1 cellular context compared by ENCODE assay signal in genomic region chr3:50088725-50089602, GRCh38.
TF ChIP-seq lines count a peak whose summit lies in the region.

Gene RBM5, plus strand, starts transcription at chr3:50088919. Its CDS starts 1,516 bp downstream, at chr3:50090435.

TF ChIP-seq in HEK293, 187 proteins besides CTCF, POLR2A, EP300 and RAD21 (continued from another document):
- TF ChIP-seq ZBTB10 (tag by site-specific recombination; IDR thresholded peaks at IDR 0.05), result peak; percentile 13
- TF ChIP-seq ZNF610 (tag by site-specific recombination; IDR thresholded peaks at IDR 0.05; ENCODE audit: borderline replicate concordance), result peak; percentile 33; the same call in 1 of the 2 replicates
- no peak for TF ChIP-seq ZNF2 (tag by site-specific recombination; IDR thresholded peaks at IDR 0.05)
- TF ChIP-seq ZNF777 (tag by site-specific recombination; IDR thresholded peaks at IDR 0.05; ENCODE audit: borderline replicate concordance), result peak; percentile 58; the same call in 1 of the 2 replicates
- TF ChIP-seq, protein P1, sequence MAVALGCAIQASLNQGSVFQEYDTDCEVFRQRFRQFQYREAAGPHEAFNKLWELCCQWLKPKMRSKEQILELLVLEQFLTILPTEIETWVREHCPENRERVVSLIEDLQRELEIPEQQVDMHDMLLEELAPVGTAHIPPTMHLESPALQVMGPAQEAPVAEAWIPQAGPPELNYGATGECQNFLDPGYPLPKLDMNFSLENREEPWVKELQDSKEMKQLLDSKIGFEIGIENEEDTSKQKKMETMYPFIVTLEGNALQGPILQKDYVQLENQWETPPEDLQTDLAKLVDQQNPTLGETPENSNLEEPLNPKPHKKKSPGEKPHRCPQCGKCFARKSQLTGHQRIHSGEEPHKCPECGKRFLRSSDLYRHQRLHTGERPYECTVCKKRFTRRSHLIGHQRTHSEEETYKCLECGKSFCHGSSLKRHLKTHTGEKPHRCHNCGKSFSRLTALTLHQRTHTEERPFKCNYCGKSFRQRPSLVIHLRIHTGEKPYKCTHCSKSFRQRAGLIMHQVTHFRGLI (tag by site-specific recombination; IDR thresholded peaks at IDR 0.05), result no peak
- no peak for TF ChIP-seq ZNF837 (tag by site-specific recombination; IDR thresholded peaks at IDR 0.05)
- peak; percentile 29; the same call in 1 of the 2 replicates for TF ChIP-seq ZBTB48 (tag by site-specific recombination; IDR thresholded peaks at IDR 0.05)
- TF ChIP-seq ZBTB20 (tag by site-specific recombination; IDR thresholded peaks at IDR 0.05), result peak; percentile 15; the same call in 1 of the 2 replicates
- TF ChIP-seq OVOL3 (tag by site-specific recombination; IDR thresholded peaks at IDR 0.05), result no peak
- TF ChIP-seq SP7 (tag by site-specific recombination; IDR thresholded peaks at IDR 0.05), result 0 out of 2 replicates have a peak, but pooled peaks have one; percentile 22
- 0 out of 2 replicates have a peak, but pooled peaks have one; percentile 29 for TF ChIP-seq ZNF501 (tag by site-specific recombination; IDR thresholded peaks at IDR 0.05)
- peak; percentile 91 for TF ChIP-seq ZBTB17 (tag by site-specific recombination; IDR thresholded peaks at IDR 0.05)
- 0 out of 2 replicates have a peak, but pooled peaks have one; percentile 23 for TF ChIP-seq ZFP37 (tag by site-specific recombination; IDR thresholded peaks at IDR 0.05)
- TF ChIP-seq KLF7 (tag by site-specific recombination; IDR thresholded peaks at IDR 0.05; ENCODE audit: borderline replicate concordance), result peak; percentile 36; the same call in 1 of the 2 replicates
- TF ChIP-seq ZNF560 (tag by site-specific recombination; IDR thresholded peaks at IDR 0.05; ENCODE audit: borderline replicate concordance), result no peak
- no peak for TF ChIP-seq ZBTB49 (tag by site-specific recombination; IDR thresholded peaks at IDR 0.05; ENCODE audit: low read depth)
- TF ChIP-seq ZNF76 (tag by site-specific recombination; IDR thresholded peaks at IDR 0.05; ENCODE audit: borderline replicate concordance, low read depth), result peak; percentile 93
- TF ChIP-seq GLIS2 (tag by site-specific recombination; IDR thresholded peaks at IDR 0.05), result peak; percentile 80; the same call in 1 of the 2 replicates
- TF ChIP-seq SP2 (tag by site-specific recombination; IDR thresholded peaks at IDR 0.05), result peak; percentile 78
- no peak for TF ChIP-seq ZNF121 (tag by site-specific recombination; IDR thresholded peaks at IDR 0.05)
- TF ChIP-seq YY2 (tag by site-specific recombination; IDR thresholded peaks at IDR 0.05), result 0 out of 2 replicates have a peak, but pooled peaks have one; percentile 17
- TF ChIP-seq GLIS1 (tag by site-specific recombination; IDR thresholded peaks at IDR 0.05), result peak; percentile 25; the same call in 1 of the 2 replicates
- TF ChIP-seq ZFP41 (tag by site-specific recombination; IDR thresholded peaks at IDR 0.05; ENCODE audit: borderline replicate concordance), result no peak
- 0 out of 2 replicates have a peak, but pooled peaks have one; percentile 21 for TF ChIP-seq ZNF558 (tag by site-specific recombination; IDR thresholded peaks at IDR 0.05)
- TF ChIP-seq ZNF658 (tag by site-specific recombination; IDR thresholded peaks at IDR 0.05), result no peak
